ENCODE assay signal across 1 cellular context in the genomic region with DNA sequence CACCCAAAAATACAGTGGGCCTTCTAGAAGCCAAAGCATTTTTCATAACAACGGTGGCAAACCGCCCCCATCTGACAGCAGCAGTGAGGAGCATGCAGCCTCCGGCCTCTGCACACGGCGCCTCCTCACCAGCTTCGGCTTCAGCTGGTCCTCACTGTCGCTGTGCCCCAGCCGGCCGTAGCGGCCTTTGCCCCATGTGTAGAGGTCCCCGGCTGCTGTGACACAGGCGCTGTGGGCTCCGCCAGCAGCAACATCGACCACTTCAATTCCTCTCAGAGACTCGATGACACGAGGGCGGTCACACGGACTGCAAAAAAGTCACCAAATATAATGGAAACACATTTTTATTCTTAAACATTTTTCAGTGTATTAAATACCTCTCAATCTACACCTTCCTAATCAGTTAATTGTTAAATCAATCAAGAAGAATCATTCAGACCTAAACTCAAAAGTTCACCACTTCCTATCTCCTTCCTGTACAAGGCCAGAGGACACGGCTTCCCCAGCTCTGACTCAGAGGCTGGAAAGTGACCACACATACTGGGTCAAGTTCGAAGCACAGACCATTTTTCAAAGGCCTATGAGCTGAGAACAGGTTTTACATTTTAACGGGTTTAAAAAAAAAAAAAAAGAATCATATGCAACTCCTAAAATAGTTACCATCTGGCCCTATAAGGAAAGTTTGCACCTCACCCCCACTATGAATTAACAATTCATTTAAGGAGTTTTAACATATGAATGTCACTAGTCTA.
TF ChIP-seq lines count a peak whose summit lies in the region.

No MANE protein-coding gene starts in this region.

TF ChIP-seq in endothelial cell of umbilical vein, 7 proteins besides CTCF, POLR2A, EP300 and RAD21 (continued from another document):
- TF ChIP-seq, protein P1, sequence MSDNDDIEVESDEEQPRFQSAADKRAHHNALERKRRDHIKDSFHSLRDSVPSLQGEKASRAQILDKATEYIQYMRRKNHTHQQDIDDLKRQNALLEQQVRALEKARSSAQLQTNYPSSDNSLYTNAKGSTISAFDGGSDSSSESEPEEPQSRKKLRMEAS (IDR thresholded peaks at IDR 0.05; ENCODE audit: insufficient read depth, insufficient read length): no peak
- no peak for TF ChIP-seq EZH2 (IDR thresholded peaks at IDR 0.05; ENCODE audit: borderline replicate concordance, low read depth, low read length, severe bottlenecking)
- peak; percentile 12 for TF ChIP-seq JUN (IDR thresholded peaks at IDR 0.05; ENCODE audit: borderline replicate concordance, insufficient read depth, insufficient read length, low read depth)
- TF ChIP-seq POLR2AphosphoS5 (IDR thresholded peaks at IDR 0.05; ENCODE audit: insufficient read depth, low read depth, low read length): no peak
